In genomic region chr5:169296456-169297220, GRCh38 we compare ENCODE assay signal across 15 cellular contexts. TPM values are rescaled to one million over a fixed set of nuclear protein-coding genes. Genes with fewer than 3 reads are reported as not detected.
DNase-seq lines count a peak whose midpoint lies in the region; ATAC-seq, FAIRE-seq and TF ChIP-seq lines count a peak whose summit lies in the region.
"Had no signal": no experiment of that assay in that cellular context is flagged by ENCODE, and none has a peak within 500 bp of the region (broad histone marks: within the 10 kb centered on the region; RNA-seq: fewer than 3 reads in every experiment).

No MANE protein-coding gene starts in this region.

- DNase-seq in AG08396 (ENCODE audit: low spot score) (peak; percentile 65), HFFc6 (peak; percentile 85), endothelial cell of umbilical vein (ENCODE audit: low read depth, low spot score) (peak; percentile 10), osteoblast (ENCODE audit: insufficient read length, low spot score, missing footprints) (peak; percentile 89), GM13976 (ENCODE audit: low spot score) (no peak), immature natural killer cell (no peak)
- DNase-seq in activated T-cell treated with anti-CD3 and anti-CD28 coated beads, Interleukin-2, amount 50 U/mL, for 48 hours: no peak
- DNase-seq: activated CD4-positive, alpha-beta T cell treated with anti-CD3 and anti-CD28 coated beads, Interleukin-2, amount 50 U/mL, for 48 hours; effector memory CD4-positive, alpha-beta T cell; NCI-H526 had no signal

- no peak overlapping the region for H3K9ac ChIP-seq in endothelial cell of umbilical vein (replicated peaks; ENCODE audit: extremely low read depth, insufficient read depth, low read length)
- H3K9ac ChIP-seq: BLaER1 treated with 17β-estradiol and CSF1 and Interleukin-3, amounts not matched to agents 10 nM and 100 nM had no signal

- H3K9me1 ChIP-seq in endothelial cell of umbilical vein (replicated peaks; ENCODE audit: control insufficient read depth, extremely low read depth, insufficient read depth, low read length): no peaks in the 10 kb centered on the region

- H3K9me3 Mint-ChIP-seq in HFFc6 (no peaks in the 10 kb centered on the region), immature natural killer cell (peaks cover 0 to 2% (median 0%) of the 10 kb centered on the region in 6 donors)
- H3K9me3 Mint-ChIP-seq: activated naive CD4-positive, alpha-beta T cell treated with anti-CD3 and anti-CD28 coated beads, Interleukin-2, amount 50 U/mL, for 72 hours; stimulated activated memory B cell treated with anti-CD40 and anti-IgM and Interleukin-4, amounts not matched to agents 10 μg/mL and 1 μg/mL and 100 μg/mL, for 72 hours had no signal

- intact Hi-C loops in endothelial cell of umbilical vein (cut with micrococcal nuclease): no loop called here

- H2AFZ ChIP-seq in endothelial cell of umbilical vein (ENCODE audit: low read depth, low read length) (no peak overlapping the region), osteoblast (ENCODE audit: low read length) (no peak overlapping the region)

- FAIRE-seq in endothelial cell of umbilical vein (lab: Jason Lieb, UNC): no peak

- peaks cover 65% of the 10 kb centered on the region for H3K4me1 Mint-ChIP-seq in HFFc6 (ENCODE audit: low read depth)
- H3K4me1 Mint-ChIP-seq in immature natural killer cell: no peaks in the 10 kb centered on the region

- dilution Hi-C loops in endothelial cell of umbilical vein (cut with MboI; ENCODE audit: extremely low pct_ligation_motif_present, low sequenced_read_pairs): no loop called here

- no peaks in the 10 kb centered on the region for H4K20me1 ChIP-seq in endothelial cell of umbilical vein (replicated peaks; ENCODE audit: control insufficient read depth, extremely low read depth, insufficient read depth, low read length)
- peaks cover 21% of the 10 kb centered on the region for H4K20me1 ChIP-seq in osteoblast (ENCODE audit: insufficient read depth, low read length)

- H3K4me3 Mint-ChIP-seq in HFFc6 (no peak overlapping the region), immature natural killer cell (no peak overlapping the region)
- H3K4me3 Mint-ChIP-seq: stimulated activated memory B cell treated with anti-CD40 and anti-IgM and Interleukin-4, amounts not matched to agents 10 μg/mL and 1 μg/mL and 100 μg/mL, for 72 hours had no signal

- in situ Hi-C loops in GM13976 (cut with MboI; ENCODE audit: low sequenced_read_pairs, unreplicated experiment): no loop called here

- CTCF ChIA-PET in endothelial cell of umbilical vein (lab: Charles Lee): no interaction called here

- H3K27ac Mint-ChIP-seq in HFFc6 (peak overlapping the region; percentile 54; the same call in 1 of the 2 replicates), immature natural killer cell (no peak overlapping the region)
- H3K27ac Mint-ChIP-seq: activated naive CD4-positive, alpha-beta T cell treated with anti-CD3 and anti-CD28 coated beads, Interleukin-2, amount 50 U/mL, for 72 hours; stimulated activated memory B cell treated with anti-CD40 and anti-IgM and Interleukin-4, amounts not matched to agents 10 μg/mL and 1 μg/mL and 100 μg/mL, for 72 hours had no signal

- H3K4me1 ChIP-seq in endothelial cell of umbilical vein (ENCODE audit: control insufficient read depth, extremely low read depth, insufficient read depth, low read length) (peaks cover 4% of the 10 kb centered on the region), osteoblast (ENCODE audit: insufficient read depth, low read length) (peaks cover 40% of the 10 kb centered on the region)
- H3K4me1 ChIP-seq: HAP-1 had no signal

- H3K36me3 ChIP-seq in endothelial cell of umbilical vein (ENCODE audit: control insufficient read depth in 2 of 2, extremely low read depth in 1 of 2, insufficient read depth in 2 of 2, low read length in 2 of 2) (no peaks in the 10 kb centered on the region), osteoblast (ENCODE audit: insufficient read depth, low read length) (no peaks in the 10 kb centered on the region)
- H3K36me3 ChIP-seq: BLaER1 treated with 17β-estradiol and CSF1 and Interleukin-3, amounts not matched to agents 10 nM and 100 nM; HAP-1 had no signal

- no peak overlapping the region for H3K4me3 ChIP-seq in endothelial cell of umbilical vein (replicated peaks in 1 of 3; ENCODE audit: insufficient read depth in 1 of 3, low read depth in 1 of 3, low read length in 3 of 3)
- no peak overlapping the region for H3K4me3 ChIP-seq in osteoblast (ENCODE audit: insufficient read depth, low read length)
- H3K4me3 ChIP-seq: BLaER1 treated with 17β-estradiol and CSF1 and Interleukin-3, amounts not matched to agents 10 nM and 100 nM; HAP-1 had no signal

- no peaks in the 10 kb centered on the region for H3K36me3 Mint-ChIP-seq in HFFc6 (ENCODE audit: low read depth)
- H3K36me3 Mint-ChIP-seq in immature natural killer cell: no peaks in the 10 kb centered on the region
- H3K36me3 Mint-ChIP-seq: activated naive CD4-positive, alpha-beta T cell treated with anti-CD3 and anti-CD28 coated beads, Interleukin-2, amount 50 U/mL, for 72 hours; stimulated activated memory B cell treated with anti-CD40 and anti-IgM and Interleukin-4, amounts not matched to agents 10 μg/mL and 1 μg/mL and 100 μg/mL, for 72 hours had no signal

- POLR2A ChIA-PET in endothelial cell of umbilical vein (lab: Charles Lee): no interaction called here

- H3K27ac ChIP-seq in endothelial cell of umbilical vein (ENCODE audit: insufficient read depth, low read depth, low read length): no peak overlapping the region
- H3K27ac ChIP-seq in osteoblast (ENCODE audit: low read depth, low read length): peak overlapping the region; percentile 71
- H3K27ac ChIP-seq: BLaER1 treated with 17β-estradiol and CSF1 and Interleukin-3, amounts not matched to agents 10 nM and 100 nM had no signal

- H3K4me2 ChIP-seq in endothelial cell of umbilical vein (ENCODE audit: insufficient read depth, low read length) (no peak overlapping the region), osteoblast (ENCODE audit: insufficient read depth, low read length) (peak overlapping the region; percentile 48)
- H3K4me2 ChIP-seq: BLaER1 treated with 17β-estradiol and CSF1 and Interleukin-3, amounts not matched to agents 10 nM and 100 nM had no signal

- BruUV-seq in endothelial cell of umbilical vein (replicated peaks; lab: Mats Ljungman, UMichigan): no TSS peak

- H3K9me3 ChIP-seq in endothelial cell of umbilical vein (replicated peaks; ENCODE audit: control insufficient read depth, insufficient read depth, low read length) (no peaks in the 10 kb centered on the region), osteoblast (ENCODE audit: low read depth, low read length) (no peaks in the 10 kb centered on the region)
- H3K9me3 ChIP-seq: HAP-1 had no signal

- no peak for ATAC-seq in HG03159 (IDR thresholded peaks at IDR 0.05; ENCODE audit: unreplicated experiment)
- ATAC-seq: activated naive CD4-positive, alpha-beta T cell treated with anti-CD3 and anti-CD28 coated beads, Interleukin-2, amount 50 U/mL, for 72 hours; stimulated activated memory B cell treated with anti-CD40 and anti-IgM and Interleukin-4, amounts not matched to agents 10 μg/mL and 1 μg/mL and 100 μg/mL, for 72 hours had no signal

- no peak for TF ChIP-seq POLR2A in endothelial cell of umbilical vein (IDR thresholded peaks at IDR 0.05; ENCODE audit: low read depth, low read length)

- H3K27me3 Mint-ChIP-seq in HFFc6 (ENCODE audit: insufficient read depth): peaks cover 27% of the 10 kb centered on the region
- peaks cover 4 to 13% (median 10%) of the 10 kb centered on the region in 3 donors for H3K27me3 Mint-ChIP-seq in immature natural killer cell (ENCODE audit: low read depth in 3 of 3)

- H3K79me2 ChIP-seq in endothelial cell of umbilical vein (ENCODE audit: control insufficient read depth, insufficient read depth, low read length) (no peaks in the 10 kb centered on the region), osteoblast (ENCODE audit: insufficient read depth, low read length) (no peaks in the 10 kb centered on the region)

- H3K27me3 ChIP-seq in endothelial cell of umbilical vein (ENCODE audit: control insufficient read depth in 2 of 2, insufficient read depth in 2 of 2, low read length in 2 of 2): peaks cover 7 to 20% of the 10 kb centered on the region in 2 experiments
- no peaks in the 10 kb centered on the region for H3K27me3 ChIP-seq in osteoblast (ENCODE audit: insufficient read depth, low read length)

- TF ChIP-seq CTCF in HFFc6 (IDR thresholded peaks at IDR 0.05) (no peak), endothelial cell of umbilical vein (IDR thresholded peaks at IDR 0.05; ENCODE audit: extremely low read depth in 1 of 2, insufficient read depth in 1 of 2, low read depth in 1 of 2, low read length in 2 of 2) (no peak), osteoblast (IDR thresholded peaks at IDR 0.05; ENCODE audit: extremely low read depth, low read depth, low read length) (no peak), GM13976 (IDR thresholded peaks at IDR 0.05; ENCODE audit: borderline replicate concordance, control extremely low read depth, extremely low read depth, insufficient read depth, missing control alignments) (no peak)

TF ChIP-seq in endothelial cell of umbilical vein, 7 proteins besides CTCF, POLR2A, EP300 and RAD21 (continues in another document):
- TF ChIP-seq MAX (IDR thresholded peaks at IDR 0.05; ENCODE audit: insufficient read depth, insufficient read length) (no peak), POLR2AphosphoS5 (IDR thresholded peaks at IDR 0.05; ENCODE audit: insufficient read depth, low read depth, low read length) (no peak), JUN (IDR thresholded peaks at IDR 0.05; ENCODE audit: borderline replicate concordance, insufficient read depth, insufficient read length, low read depth) (no peak), EZH2 (IDR thresholded peaks at IDR 0.05; ENCODE audit: borderline replicate concordance, low read depth, low read length, severe bottlenecking) (no peak), GATA2 (IDR thresholded peaks at IDR 0.05; ENCODE audit: insufficient read depth, insufficient read length, low read depth, low read length) (no peak), MYC (IDR thresholded peaks at IDR 0.05; ENCODE audit: low read depth, low read length) (no peak)

RNA-seq across cellular contexts. Expression of gene SLIT3, which starts 4.3 kb away (rescaled TPM):
- 1 to 10 TPM; 4.2 to 8.3 (median 7.1) TPM for total RNA-seq in HFFc6 (2021; fragmentation: NEBNext Ultra II Directional; extraction: Animal tissue kit (Norgen Biotek cat#: 25700))
- total RNA-seq in endothelial cell of umbilical vein (0.02 and 1.0 TPM in 2 replicates), osteoblast (37.6 and 38.3 TPM in 2 replicates)
- polyA plus RNA-seq in endothelial cell of umbilical vein (0.90 and 1.5 TPM in 2 replicates), immature natural killer cell (under 1 TPM in 2 of 3 donors, not detected in 1; 0.47 to 0.90 TPM)
- 0.66 and 0.80 TPM in 2 replicates for polyA plus RNA-seq in endothelial cell of umbilical vein (2011; cell fraction: cytosol; rRNA removed)
- 0.62 and 0.67 TPM in 2 replicates for polyA plus RNA-seq in endothelial cell of umbilical vein (2011; cell fraction: nucleus; rRNA removed)
- 0.16 and 1.1 TPM in 2 replicates for polyA plus RNA-seq in endothelial cell of umbilical vein (2012)
- polyA minus RNA-seq in endothelial cell of umbilical vein: 2.3 TPM in 2 replicates
- not detected for polyA minus RNA-seq in endothelial cell of umbilical vein (2011; cell fraction: cytosol; rRNA and poly(A)+ RNA removed)
- 0.91 and 0.96 TPM in 2 replicates for polyA minus RNA-seq in endothelial cell of umbilical vein (2011; cell fraction: nucleus; rRNA and poly(A)+ RNA removed)

Comparison
In these comparisons a context has a peak if more than half of its experiments do, and no peak if none do; other contexts are left out.
1. DNase-seq: peak in AG08396 (single experiment), HFFc6 (single experiment), endothelial cell of umbilical vein (single experiment) and osteoblast (single experiment); none in activated T-cell treated with anti-CD3 and anti-CD28 coated beads, Interleukin-2, amount 50 U/mL, for 48 hours (0 of 2), GM13976 (single experiment) and immature natural killer cell (0 of 3).